19 cellular contexts compared by ENCODE assay signal in genomic region chr19:29004796-29005195, GRCh38.
A peak's percentile ranks its signal among the peaks of the same experiment; 100 is the strongest.
DNase-seq lines count a peak whose midpoint lies in the region; ATAC-seq, FAIRE-seq and TF ChIP-seq lines count a peak whose summit lies in the region.
"Had no signal": no experiment of that assay in that cellular context is flagged by ENCODE, and none has a peak within 500 bp of the region (broad histone marks: within the 10 kb centered on the region; RNA-seq: fewer than 3 reads in every experiment).

No MANE protein-coding gene starts in this region.

- whole genome bisulfite sequencing in sigmoid colon, 2 donors, result 93% methylated on average over 7 of the region's 7 CpGs

- in situ Hi-C loops in GM13977 (cut with MboI; ENCODE audit: low pct_unique_long_range_greater_than_20kb, low sequenced_read_pairs, unreplicated experiment), result no loop called here

- H3K4me1 ChIP-seq in kidney (ENCODE audit: control insufficient read depth in 1 of 2, insufficient read depth in 1 of 2, low read depth in 1 of 2, low read length in 2 of 2) (peaks cover 5 to 15% of the 10 kb centered on the region in 2 donors), sigmoid colon (no peaks in the 10 kb centered on the region), vagina (peaks cover 45% of the 10 kb centered on the region)

- H3K9ac ChIP-seq in kidney (ENCODE audit: low read length in 2 of 2), result no peak overlapping the region
- H3K9ac ChIP-seq: GM23248 had no signal

- H3K9me3 ChIP-seq in kidney (ENCODE audit: control insufficient read depth in 1 of 2, low read length in 2 of 2), result no peaks in the 10 kb centered on the region
- H3K9me3 ChIP-seq in sigmoid colon, result no peaks in the 10 kb centered on the region
- no peaks in the 10 kb centered on the region for H3K9me3 ChIP-seq in vagina

- DNase-seq in kidney (peak; percentile 10), sigmoid colon (peak; percentile 41), vagina (ENCODE audit: extremely low spot score in 2 of 2) (no peak), SW 1271 (lab: John Stamatoyannopoulos, UW) (no peak), GM13977 (ENCODE audit: low spot score) (no peak)
- DNase-seq: Calu3; CD4-positive, alpha-beta T cell; CD8-positive, alpha-beta memory T cell; COR-L47; DMS53; DMS79 treated with DMSO at 0.1 percent for 48 hours; GF-D8; GM23248; H7; HCEC 1CT had no signal

- intact Hi-C loops in kidney (cut with DNase I), result no loop called here
- intact Hi-C loops in sigmoid colon (cut with DNase I), result no loop called here
- intact Hi-C loops in vagina (cut with DNase I), result loop anchor here (10.0 kb wide), 1 partner anchor 90 kb away; no protein-coding TSS in a partner anchor

- H3K27ac ChIP-seq in kidney (ENCODE audit: low read depth in 2 of 2, low read length in 2 of 2) (no peak overlapping the region), sigmoid colon (no peak overlapping the region), vagina (peak overlapping the region; percentile 66)
- H3K27ac ChIP-seq: GM23248 had no signal

- H3K27me3 ChIP-seq in sigmoid colon (no peaks in the 10 kb centered on the region), vagina (no peaks in the 10 kb centered on the region)

- ATAC-seq in HG03175 (IDR thresholded peaks at IDR 0.05; ENCODE audit: unreplicated experiment), result no peak

- TF ChIP-seq POLR2A in sigmoid colon (IDR thresholded peaks at IDR 0.05), result no peak
- TF ChIP-seq POLR2A in vagina (IDR thresholded peaks at IDR 0.05), result no peak

- H3K36me3 ChIP-seq in kidney (ENCODE audit: control insufficient read depth in 1 of 2, insufficient read depth in 2 of 2, low read length in 2 of 2) (no peaks in the 10 kb centered on the region), sigmoid colon (no peaks in the 10 kb centered on the region), vagina (no peaks in the 10 kb centered on the region)

- no peak for FAIRE-seq in kidney (lab: Jason Lieb, UNC)
- FAIRE-seq: GM12891, GM19239, H1 had no signal

- TF ChIP-seq CTCF in kidney (IDR thresholded peaks at IDR 0.05; ENCODE audit: borderline replicate concordance, extremely low read depth, insufficient read depth), result no peak
- no peak for TF ChIP-seq CTCF in sigmoid colon (IDR thresholded peaks at IDR 0.05)
- TF ChIP-seq CTCF in vagina (IDR thresholded peaks at IDR 0.05), result no peak
- no peak for TF ChIP-seq CTCF in GM13977 (IDR thresholded peaks at IDR 0.05; ENCODE audit: extremely low read depth, insufficient read depth, missing control alignments)

- H3K4me3 ChIP-seq in kidney (ENCODE audit: low read length in 2 of 2), result no peak overlapping the region
- no peak overlapping the region for H3K4me3 ChIP-seq in sigmoid colon
- no peak overlapping the region for H3K4me3 ChIP-seq in vagina
- H3K4me3 ChIP-seq: GM23248 had no signal

- no peak for TF ChIP-seq EP300 in sigmoid colon (IDR thresholded peaks at IDR 0.05)

Comparison
In these comparisons a context has a peak if more than half of its experiments do, and no peak if none do; other contexts are left out.
1. DNase-seq: peak in kidney (single experiment) and sigmoid colon (single experiment); none in vagina (0 of 2), SW 1271 (0 of 2) and GM13977 (single experiment).